ENCODE assay signal across 8 cellular contexts in the genomic region with DNA sequence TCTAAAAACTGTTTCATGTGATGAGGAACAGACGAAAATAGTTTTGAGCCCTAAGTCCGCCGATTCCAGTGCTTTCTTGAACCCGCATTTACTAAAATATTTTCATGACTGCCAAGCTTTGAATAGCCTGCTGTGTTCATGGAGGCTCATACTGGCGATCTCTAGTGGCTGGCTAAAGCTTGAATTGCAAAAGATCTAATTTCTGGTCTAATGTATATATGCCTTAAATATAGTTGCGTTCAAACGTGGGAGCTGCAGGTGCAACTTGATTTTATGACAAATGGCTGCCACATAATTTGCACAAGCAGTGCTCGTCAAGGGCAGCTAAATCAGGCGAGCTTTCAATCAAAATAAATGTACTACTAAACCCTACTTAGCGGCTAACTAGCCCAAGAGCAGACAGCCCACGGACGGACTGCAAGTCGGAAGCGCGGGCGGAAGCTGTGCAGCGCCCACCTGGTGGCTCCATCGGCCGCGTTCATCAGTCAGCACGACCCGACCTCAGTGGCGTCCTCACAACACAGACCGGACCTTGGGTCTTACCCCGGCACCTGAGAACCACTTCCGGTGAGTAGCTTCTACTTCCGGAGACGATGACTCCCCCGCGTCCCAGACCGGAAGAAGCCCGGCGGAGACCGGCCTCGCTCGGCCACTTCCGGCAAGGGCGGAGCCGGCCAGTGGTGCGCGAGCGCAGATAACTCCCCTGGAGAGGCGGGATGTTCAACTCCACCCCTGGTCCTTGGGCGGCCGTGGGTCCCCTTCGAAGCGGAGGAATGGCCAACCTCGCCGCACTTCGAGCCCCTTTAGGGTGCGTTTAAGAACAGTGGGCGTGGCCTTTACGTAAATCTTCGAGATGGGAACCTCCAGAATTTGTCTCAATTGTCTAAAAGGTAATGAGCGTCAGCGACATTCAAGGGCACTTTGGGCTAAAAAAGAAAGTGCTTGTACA. TPM values are rescaled to one million over a fixed set of nuclear protein-coding genes. Genes with fewer than 3 reads are reported as not detected.
A peak's percentile ranks its signal among the peaks of the same experiment; 100 is the strongest.
DNase-seq lines count a peak whose midpoint lies in the region; ATAC-seq and TF ChIP-seq lines count a peak whose summit lies in the region.

No MANE protein-coding gene starts in this region.

- H3K27ac ChIP-seq in cardiac muscle cell (peak overlapping the region; percentile 66), parathyroid adenoma (peak overlapping the region; percentile 81), tibial nerve (peak overlapping the region; percentile 26 to 84 (median 76))

- H3K36me3 ChIP-seq in cardiac muscle cell (peaks cover 37% of the 10 kb centered on the region), parathyroid adenoma (ENCODE audit: control insufficient read depth, insufficient read depth, low read length) (no peaks in the 10 kb centered on the region), tibial nerve (peaks cover 0 to 60% (median 0%) of the 10 kb centered on the region in 3 donors)

- peak; percentile 99 for DNase-seq in GM12865 (ENCODE audit: low read depth)
- peak; percentile 97 for DNase-seq in NCI-H1092 treated with DMSO at 0.1 percent for 48 hours (lab: John Stamatoyannopoulos, UW)
- DNase-seq in SKM-1 treated with dmso at 0.1 percent for 144 hours (lab: John Stamatoyannopoulos, UW; ENCODE audit: unreplicated experiment), result peak; percentile 90
- DNase-seq in activated naive CD8-positive, alpha-beta T cell treated with anti-CD3 and anti-CD28 coated beads, Interleukin-2, amount 50 U/mL, for 16 hours (ENCODE audit: low read depth, low spot score), result peak; percentile 68
- peak; percentile 97 to 98 for DNase-seq in cardiac muscle cell (ENCODE audit: low read depth in 1 of 2, low spot score in 1 of 2)
- DNase-seq in tibial nerve (ENCODE audit: low spot score in 2 of 2), result peak; percentile 78 to 88

- WGBS in tibial nerve, 2 donors, result 1 to 2% methylated on average over 30 to 56 of the region's 56 CpGs

- H3K9me3 ChIP-seq in cardiac muscle cell (ENCODE audit: low read depth) (no peaks in the 10 kb centered on the region), parathyroid adenoma (ENCODE audit: control insufficient read depth, low read length) (no peaks in the 10 kb centered on the region), tibial nerve (no peaks in the 10 kb centered on the region)

- peaks cover 5% of the 10 kb centered on the region for H3K4me1 ChIP-seq in cardiac muscle cell (ENCODE audit: low read depth)
- peaks cover 9% of the 10 kb centered on the region for H3K4me1 ChIP-seq in parathyroid adenoma
- peaks cover 4 to 37% (median 17%) of the 10 kb centered on the region in 4 donors for H3K4me1 ChIP-seq in tibial nerve

- H2AFZ ChIP-seq in parathyroid adenoma, result peak overlapping the region; percentile 73

- TF ChIP-seq CTCF in GM12865 (IDR thresholded peaks at IDR 0.05; ENCODE audit: insufficient read depth, low read depth, low read length, missing control alignments), result peak; percentile 5
- TF ChIP-seq CTCF in cardiac muscle cell (IDR thresholded peaks at IDR 0.05; ENCODE audit: low read depth, low read length), result peak; percentile 3
- no peak for TF ChIP-seq CTCF in parathyroid adenoma (IDR thresholded peaks at IDR 0.05)
- peak in 1 of 5 experiments; percentile 47 for TF ChIP-seq CTCF in tibial nerve (IDR thresholded peaks at IDR 0.05)

- peak; percentile 93 for ATAC-seq in HG02623 (IDR thresholded peaks at IDR 0.05; ENCODE audit: unreplicated experiment)

- peak overlapping the region; percentile 84 for H3K4me2 ChIP-seq in parathyroid adenoma (ENCODE audit: low read length)

- peak overlapping the region; percentile 28 for H3K9ac ChIP-seq in parathyroid adenoma

- H3K4me3 ChIP-seq in GM12865 (ENCODE audit: low read depth, low read length), result peak overlapping the region; percentile 88
- H3K4me3 ChIP-seq in cardiac muscle cell, result peak overlapping the region; percentile 45
- H3K4me3 ChIP-seq in parathyroid adenoma (ENCODE audit: low read depth, low read length), result peak overlapping the region; percentile 73
- H3K4me3 ChIP-seq in tibial nerve, result peak overlapping the region; percentile 35 to 62 (median 46)

- peaks cover 2% of the 10 kb centered on the region for H3K79me2 ChIP-seq in parathyroid adenoma

- peak in 1 of 2 donors; percentile 55 for TF ChIP-seq POLR2A in tibial nerve (IDR thresholded peaks at IDR 0.05)

- peak; percentile 83 to 93 for TF ChIP-seq EP300 in tibial nerve (IDR thresholded peaks at IDR 0.05)

- H3K27me3 ChIP-seq in cardiac muscle cell (no peaks in the 10 kb centered on the region), parathyroid adenoma (ENCODE audit: control insufficient read depth, insufficient read depth, low read length) (no peaks in the 10 kb centered on the region), tibial nerve (no peaks in the 10 kb centered on the region)

RNA-seq across cellular contexts. Expression of gene RPL27A, which starts 6.1 kb away (rescaled TPM):
- total RNA-seq in cardiac muscle cell (586 and 641 TPM in 2 replicates), tibial nerve (100 to 1,000 TPM; 800 to 945 (median 825) TPM)
- 634 and 755 TPM in 2 replicates for polyA plus RNA-seq in cardiac muscle cell

RNA-seq across cellular contexts. Expression of gene TRIM66, which starts 6.2 kb away (rescaled TPM):
- total RNA-seq in cardiac muscle cell (3.2 and 10.9 TPM in 2 replicates), tibial nerve (10 to 100 TPM in 3 of 4 donors, 1 to 10 TPM in 1; 7.1 to 26.5 (median 16.2) TPM)
- 3.5 and 3.9 TPM in 2 replicates for polyA plus RNA-seq in cardiac muscle cell

Comparison
In these comparisons a context has a peak if more than half of its experiments do, and no peak if none do; other contexts are left out.
1. Peak in every context shown above with its lines: DNase-seq, ATAC-seq, H3K4me3 ChIP-seq and H3K27ac ChIP-seq.